17 cellular contexts compared by ENCODE assay signal in the genomic region with DNA sequence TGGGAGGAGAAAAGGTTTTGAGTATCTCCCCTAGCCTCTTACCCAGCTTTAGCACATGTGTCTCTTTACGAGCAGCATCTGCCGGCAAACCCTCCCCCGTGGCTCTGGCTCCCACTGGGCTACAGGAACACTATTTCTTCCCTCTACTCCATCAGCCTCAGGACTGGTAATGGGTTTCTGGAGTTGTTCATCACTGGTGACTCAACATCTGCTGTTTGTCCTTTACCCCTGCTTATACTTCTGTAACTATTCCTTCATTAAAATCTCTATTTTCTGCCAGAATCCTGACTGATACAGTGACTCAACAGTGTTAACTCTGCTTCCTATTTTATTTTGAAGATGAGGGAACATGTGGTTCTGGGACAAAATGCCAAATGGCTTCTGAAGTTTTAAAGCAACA.
A peak's percentile ranks its signal among the peaks of the same experiment; 100 is the strongest.
DNase-seq lines count a peak whose midpoint lies in the region; ATAC-seq and TF ChIP-seq lines count a peak whose summit lies in the region.
"Had no signal": no experiment of that assay in that cellular context is flagged by ENCODE, and none has a peak within 500 bp of the region (broad histone marks: within the 10 kb centered on the region; RNA-seq: fewer than 3 reads in every experiment).

No MANE protein-coding gene starts in this region.

- BruUV-seq in PC-3 (replicated peaks; lab: Mats Ljungman, UMichigan), result no TSS peak

- H3K4me3 Mint-ChIP-seq in activated CD8-positive, alpha-beta T cell treated with anti-CD3 and anti-CD28 coated beads for 36 hours, result no peak overlapping the region
- H3K4me3 Mint-ChIP-seq: activated naive CD8-positive, alpha-beta T cell treated with anti-CD3 and anti-CD28 coated beads, Interleukin-2, amount 50 U/mL, for 24 hours; CD4-positive, alpha-beta memory T cell; WTC11 had no signal

- TF ChIP-seq CTCF in PC-3 (conservative IDR thresholded peaks at IDR 0.05; ENCODE audit: low read depth, low read length) (no peak), fibroblast of the aortic adventitia (IDR thresholded peaks at IDR 0.05; ENCODE audit: insufficient read depth, low read length) (no peak), MM.1S (IDR thresholded peaks at IDR 0.05; ENCODE audit: low read length) (no peak)
- TF ChIP-seq CTCF in activated CD8-positive, alpha-beta T cell treated with anti-CD3 and anti-CD28 coated beads for 36 hours (IDR thresholded peaks at IDR 0.05), result no peak

- H3K27ac ChIP-seq in PC-3 (ENCODE audit: low read length), result peak overlapping the region; percentile 52
- no peak overlapping the region for H3K27ac ChIP-seq in MM.1S (ENCODE audit: low read length)
- H3K27ac ChIP-seq: hepatocyte, KMS-11 had no signal

- no peak overlapping the region for H3K4me3 ChIP-seq in PC-3 (ENCODE audit: low read length)
- H3K4me3 ChIP-seq in fibroblast of the aortic adventitia (ENCODE audit: low read depth, low read length), result no peak overlapping the region
- H3K4me3 ChIP-seq in MM.1S (ENCODE audit: low read length), result no peak overlapping the region
- H3K4me3 ChIP-seq: hepatocyte had no signal

- no peak overlapping the region for H2AFZ ChIP-seq in PC-3 (ENCODE audit: low read length)
- H2AFZ ChIP-seq in MM.1S (ENCODE audit: low read length), result no peak overlapping the region
- H2AFZ ChIP-seq: hepatocyte had no signal

- H3K27ac Mint-ChIP-seq in activated CD8-positive, alpha-beta T cell treated with anti-CD3 and anti-CD28 coated beads for 36 hours, result no peak overlapping the region
- H3K27ac Mint-ChIP-seq: activated naive CD8-positive, alpha-beta T cell treated with anti-CD3 and anti-CD28 coated beads, Interleukin-2, amount 50 U/mL, for 24 hours; WTC11 had no signal

- H3K4me1 Mint-ChIP-seq in activated CD8-positive, alpha-beta T cell treated with anti-CD3 and anti-CD28 coated beads for 36 hours (ENCODE audit: low read depth), result no peaks in the 10 kb centered on the region
- H3K4me1 Mint-ChIP-seq: activated naive CD8-positive, alpha-beta T cell treated with anti-CD3 and anti-CD28 coated beads, Interleukin-2, amount 50 U/mL, for 24 hours; CD4-positive, alpha-beta memory T cell had no signal

- no peaks in the 10 kb centered on the region for H3K36me3 Mint-ChIP-seq in activated CD8-positive, alpha-beta T cell treated with anti-CD3 and anti-CD28 coated beads for 36 hours (ENCODE audit: low read depth)
- H3K36me3 Mint-ChIP-seq: CD4-positive, alpha-beta memory T cell; WTC11 had no signal

- H4K20me1 ChIP-seq in PC-3 (ENCODE audit: low read length) (no peaks in the 10 kb centered on the region), MM.1S (ENCODE audit: insufficient read depth, low read length) (no peaks in the 10 kb centered on the region)

- H3K9me3 ChIP-seq in PC-3 (ENCODE audit: low read length) (no peaks in the 10 kb centered on the region), MM.1S (replicated peaks; ENCODE audit: insufficient read depth, low read length) (no peaks in the 10 kb centered on the region)

- ATAC-seq in PC-3 (peak; percentile 94), GM19351 (IDR thresholded peaks at IDR 0.05; ENCODE audit: unreplicated experiment) (no peak), GM21390 (IDR thresholded peaks at IDR 0.05; ENCODE audit: unreplicated experiment) (no peak)
- no peak for ATAC-seq in activated CD8-positive, alpha-beta T cell treated with anti-CD3 and anti-CD28 coated beads for 36 hours
- ATAC-seq: activated naive CD8-positive, alpha-beta T cell treated with anti-CD3 and anti-CD28 coated beads, Interleukin-2, amount 50 U/mL, for 24 hours; WTC11 had no signal

- CTCF ChIA-PET in PC-3 (lab: Charles Lee), result no interaction called here
- CTCF ChIA-PET in activated CD8-positive, alpha-beta T cell treated with anti-CD3 and anti-CD28 coated beads for 36 hours (lab: Charles Lee), result no interaction called here

- peaks cover 7% of the 10 kb centered on the region for H3K9me3 Mint-ChIP-seq in activated CD8-positive, alpha-beta T cell treated with anti-CD3 and anti-CD28 coated beads for 36 hours
- H3K9me3 Mint-ChIP-seq: WTC11 had no signal

- H3K79me2 ChIP-seq in PC-3 (ENCODE audit: low read length) (no peaks in the 10 kb centered on the region), MM.1S (ENCODE audit: low read length) (no peaks in the 10 kb centered on the region)
- H3K79me2 ChIP-seq: hepatocyte had no signal

- H3K27me3 ChIP-seq in PC-3 (ENCODE audit: low read length) (no peaks in the 10 kb centered on the region), MM.1S (replicated peaks; ENCODE audit: insufficient read depth, low read length) (no peaks in the 10 kb centered on the region)
- H3K27me3 ChIP-seq: hepatocyte had no signal

- H3K27me3 Mint-ChIP-seq in activated CD8-positive, alpha-beta T cell treated with anti-CD3 and anti-CD28 coated beads for 36 hours, result no peaks in the 10 kb centered on the region
- H3K27me3 Mint-ChIP-seq: CD4-positive, alpha-beta memory T cell had no signal

- POLR2A ChIA-PET in PC-3 (lab: Charles Lee; ENCODE audit: unreplicated experiment), result no interaction called here
- POLR2A ChIA-PET in activated CD8-positive, alpha-beta T cell treated with anti-CD3 and anti-CD28 coated beads for 36 hours (lab: Charles Lee), result no interaction called here

- H3K4me1 ChIP-seq in PC-3 (ENCODE audit: insufficient read depth, low read length) (peaks cover 5% of the 10 kb centered on the region; the same call in 1 of the 2 replicates), MM.1S (ENCODE audit: low read length) (no peaks in the 10 kb centered on the region)

- H3K4me2 ChIP-seq in PC-3 (ENCODE audit: low read length), result peak overlapping the region; percentile 41; the same call in 1 of the 2 replicates
- H3K4me2 ChIP-seq in MM.1S (ENCODE audit: low read depth, low read length), result no peak overlapping the region
- H3K4me2 ChIP-seq: hepatocyte, KMS-11 had no signal

- no peaks in the 10 kb centered on the region for H3F3A ChIP-seq in PC-3 (ENCODE audit: low read length, unreplicated experiment)
- H3F3A ChIP-seq in MM.1S (ENCODE audit: insufficient read depth, low read length), result no peaks in the 10 kb centered on the region

- intact Hi-C loops in PC-3 (cut with micrococcal nuclease), result no loop called here
- intact Hi-C loops in activated CD8-positive, alpha-beta T cell treated with anti-CD3 and anti-CD28 coated beads for 36 hours (cut with micrococcal nuclease), result no loop called here

- peak; percentile 8 for DNase-seq in Ammon's horn (ENCODE audit: low spot score)
- peak; percentile 61 for DNase-seq in PC-3
- peak; percentile 86 for DNase-seq in fibroblast of the aortic adventitia (ENCODE audit: low read depth)
- peak; percentile 78 for DNase-seq in renal cortical epithelial cell (ENCODE audit: low read depth)
- no peak for DNase-seq in MM.1S
- DNase-seq in activated CD8-positive, alpha-beta T cell treated with anti-CD3 and anti-CD28 coated beads for 36 hours, result no peak
- DNase-seq: activated CD8-positive, alpha-beta memory T cell treated with anti-CD3 and anti-CD28 coated beads, Interleukin-2, amount 50 U/mL, for 48 hours; activated naive CD8-positive, alpha-beta T cell treated with anti-CD3 and anti-CD28 coated beads, Interleukin-2, amount 50 U/mL, for 24 hours; CD4-positive, alpha-beta memory T cell; NCI-H1930; stimulated activated CD4-positive, alpha-beta T cell treated with anti-CD3 and anti-CD28 coated beads, Interleukin-4, amount 100 ng/mL, for 24 hours; stimulated activated naive CD4-positive, alpha-beta T cell treated with Interleukin-2 at 50 U/mL for 16 hours had no signal

- H3K9ac ChIP-seq in PC-3 (ENCODE audit: low read length) (no peak overlapping the region), MM.1S (ENCODE audit: low read length) (no peak overlapping the region)
- H3K9ac ChIP-seq: KMS-11 had no signal

- H3K36me3 ChIP-seq in PC-3 (ENCODE audit: low read depth, low read length) (no peaks in the 10 kb centered on the region), MM.1S (replicated peaks; ENCODE audit: insufficient read depth, low read length) (no peaks in the 10 kb centered on the region)

- H3K9me2 ChIP-seq in PC-3 (replicated peaks; ENCODE audit: low read length) (no peaks in the 10 kb centered on the region), MM.1S (replicated peaks; ENCODE audit: insufficient read depth, low read length) (no peaks in the 10 kb centered on the region)

Comparison
In these comparisons a context has a peak if more than half of its experiments do, and no peak if none do; other contexts are left out.
1. DNase-seq: peak in Ammon's horn (single experiment), PC-3 (single experiment), fibroblast of the aortic adventitia (single experiment) and renal cortical epithelial cell (single experiment); none in MM.1S (single experiment) and activated CD8-positive, alpha-beta T cell treated with anti-CD3 and anti-CD28 coated beads for 36 hours (single experiment).